Comparison of ENCODE assay signal across 18 cellular contexts in the genomic region with DNA sequence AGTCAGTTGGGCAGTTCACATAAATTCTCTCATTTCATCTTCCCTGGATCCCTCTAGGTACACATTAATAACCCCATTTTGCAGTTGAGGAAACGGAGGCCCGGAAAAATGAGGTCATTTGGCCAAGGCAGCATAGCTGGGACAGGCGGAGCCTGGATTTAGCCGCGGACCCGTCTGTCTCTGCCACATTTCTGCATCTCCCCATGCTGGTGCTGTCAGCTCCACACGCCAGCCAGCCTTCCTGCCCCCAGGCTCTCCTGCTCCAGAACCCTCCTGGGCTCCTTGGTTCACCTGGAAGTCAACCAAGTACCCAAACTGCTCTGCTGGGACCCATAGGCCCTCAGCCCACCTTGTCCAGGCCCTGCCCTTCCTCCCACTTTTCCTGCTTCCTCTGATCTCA. TPM values are rescaled to one million over a fixed set of nuclear protein-coding genes. Genes with fewer than 3 reads are reported as not detected.
"Had no signal": no experiment of that assay in that cellular context is flagged by ENCODE, and none has a peak within 500 bp of the region (broad histone marks: within the 10 kb centered on the region; RNA-seq: fewer than 3 reads in every experiment).

No MANE protein-coding gene starts in this region.

- H3K4me1 ChIP-seq: foreskin keratinocyte had no signal

- H3K27ac Mint-ChIP-seq: activated CD4-positive, alpha-beta T cell treated with anti-CD3 and anti-CD28 coated beads, Interleukin-2, amount 10 ng/mL, durations not matched to agents 24 days and 14 days; activated CD8-positive, alpha-beta T cell treated with anti-CD3 and anti-CD28 coated beads, Interleukin-2, amount 10 ng/mL, durations not matched to agents 7 days and 5 days; activated naive CD8-positive, alpha-beta T cell treated with anti-CD3 and anti-CD28 coated beads, Interleukin-2, amount 10 ng/mL, durations not matched to agents 7 days and 5 days; activated T-cell treated with anti-CD3 and anti-CD28 coated beads, Interleukin-2, amount 50 U/mL, for 72 hours; effector memory CD8-positive, alpha-beta T cell; natural killer cell treated with Interleukin-12 subunit alpha and Interleukin-12 subunit beta and Interleukin-15 and Interleukin-18, amount 100 ng/mL, for 72 hours; T-helper 17 cell had no signal

- H3K27me3 ChIP-seq: testis, uterus had no signal

- H3K36me3 Mint-ChIP-seq: activated naive CD8-positive, alpha-beta T cell treated with anti-CD3 and anti-CD28 coated beads, Interleukin-2, amount 10 ng/mL, durations not matched to agents 7 days and 5 days; natural killer cell treated with Interleukin-12 subunit alpha and Interleukin-12 subunit beta and Interleukin-15 and Interleukin-18, amount 100 ng/mL, for 72 hours had no signal

- H3K4me3 ChIP-seq: stomach, testis, uterus had no signal

- H3K9me3 Mint-ChIP-seq: activated CD4-positive, alpha-beta T cell treated with anti-CD3 and anti-CD28 coated beads, Interleukin-2, amount 10 ng/mL, durations not matched to agents 24 days and 14 days; activated naive CD8-positive, alpha-beta T cell treated with anti-CD3 and anti-CD28 coated beads, Interleukin-2, amount 10 ng/mL, durations not matched to agents 7 days and 5 days; activated T-cell treated with anti-CD3 and anti-CD28 coated beads, Interleukin-2, amount 50 U/mL, for 72 hours; effector memory CD8-positive, alpha-beta T cell; natural killer cell treated with Interleukin-12 subunit alpha and Interleukin-12 subunit beta and Interleukin-15 and Interleukin-18, amount 100 ng/mL, for 72 hours had no signal

- H3K27ac ChIP-seq: foreskin keratinocyte, stomach, testis, uterus had no signal

- H3K4me1 Mint-ChIP-seq: activated CD4-positive, alpha-beta T cell treated with anti-CD3 and anti-CD28 coated beads, Interleukin-2, amount 10 ng/mL, durations not matched to agents 24 days and 14 days; activated naive CD8-positive, alpha-beta T cell treated with anti-CD3 and anti-CD28 coated beads, Interleukin-2, amount 10 ng/mL, durations not matched to agents 7 days and 5 days had no signal

- H3K36me3 ChIP-seq: stomach, uterus had no signal

- H3K9me3 ChIP-seq: stomach, testis, uterus had no signal

- H3K4me3 Mint-ChIP-seq: activated CD4-positive, alpha-beta T cell treated with anti-CD3 and anti-CD28 coated beads, Interleukin-2, amount 10 ng/mL, durations not matched to agents 24 days and 14 days; activated CD8-positive, alpha-beta T cell treated with anti-CD3 and anti-CD28 coated beads, Interleukin-2, amount 10 ng/mL, durations not matched to agents 7 days and 5 days; activated naive CD8-positive, alpha-beta T cell treated with anti-CD3 and anti-CD28 coated beads, Interleukin-2, amount 10 ng/mL, durations not matched to agents 7 days and 5 days; activated T-cell treated with anti-CD3 and anti-CD28 coated beads, Interleukin-2, amount 50 U/mL, for 72 hours; natural killer cell treated with Interleukin-12 subunit alpha and Interleukin-12 subunit beta and Interleukin-15 and Interleukin-18, amount 100 ng/mL, for 72 hours had no signal

- DNase-seq: activated CD4-positive, alpha-beta T cell treated with anti-CD3 and anti-CD28 coated beads, Interleukin-2, amount 10 ng/mL, durations not matched to agents 24 days and 14 days; activated CD4-positive, CD25-positive, alpha-beta regulatory T cell; activated CD8-positive, alpha-beta memory T cell treated with anti-CD3 and anti-CD28 coated beads, Interleukin-2, amount 50 U/mL, for 4 hours; activated CD8-positive, alpha-beta T cell treated with anti-CD3 and anti-CD28 coated beads, Interleukin-2, amount 10 ng/mL, durations not matched to agents 7 days and 5 days; activated gamma-delta T cell; activated naive CD8-positive, alpha-beta T cell treated with anti-CD3 and anti-CD28 coated beads, Interleukin-2, amount 10 ng/mL, durations not matched to agents 7 days and 5 days; activated T-cell treated with anti-CD3 and anti-CD28 coated beads, Interleukin-2, amount 50 U/mL, for 72 hours; dermis blood vessel endothelial cell; effector memory CD8-positive, alpha-beta T cell; foreskin keratinocyte; kidney glomerular epithelial cell; mesenchymal stem cell; stimulated activated CD4-positive, alpha-beta T cell treated with anti-CD3 and anti-CD28 coated beads, Interleukin-1b, Interleukin-23, amount 100 ng/mL, for 48 hours; stomach; T-helper 17 cell; testis; uterus had no signal

RNA-seq across cellular contexts. Expression of a gene that starts 7.6 kb away (rescaled TPM):
- total RNA-seq: activated CD4-positive, alpha-beta T cell treated with anti-CD3 and anti-CD28 coated beads, Interleukin-2, amount 10 ng/mL, durations not matched to agents 24 days and 14 days; activated naive CD8-positive, alpha-beta T cell treated with anti-CD3 and anti-CD28 coated beads, Interleukin-2, amount 10 ng/mL, durations not matched to agents 7 days and 5 days; dermis blood vessel endothelial cell; natural killer cell treated with Interleukin-12 subunit alpha and Interleukin-12 subunit beta and Interleukin-15 and Interleukin-18, amount 100 ng/mL, for 72 hours had no signal
